1 cellular context compared by ENCODE assay signal in genomic region chrX:7083468-7084396, GRCh38.
TF ChIP-seq lines count a peak whose summit lies in the region.

No MANE protein-coding gene starts in this region.

TF ChIP-seq in GM23338, 12 proteins besides CTCF, POLR2A, EP300 and RAD21 (continued from another document):
- TF ChIP-seq ZNF462 (CRISPR knock-in tag; IDR thresholded peaks at IDR 0.05) (no peak), ETS1 (IDR thresholded peaks at IDR 0.05) (no peak), ZNF114 (CRISPR knock-in tag; IDR thresholded peaks at IDR 0.05) (no peak), CREB1 (CRISPR knock-in tag; IDR thresholded peaks at IDR 0.05; ENCODE audit: low read depth) (no peak), NANOG (IDR thresholded peaks at IDR 0.05; ENCODE audit: borderline replicate concordance) (no peak), POLR2AphosphoS5 (IDR thresholded peaks at IDR 0.05; ENCODE audit: low read depth) (no peak), EZH2 (IDR thresholded peaks at IDR 0.05; ENCODE audit: low read depth, unreplicated experiment) (no peak), REST (IDR thresholded peaks at IDR 0.05; ENCODE audit: unreplicated experiment) (no peak)
TF ChIP-seq in GM23338: peak in this region for 0.
